In genomic region chr7:20244334-20244733, GRCh38 we compare ENCODE assay signal across 15 cellular contexts. TPM values are rescaled to one million over a fixed set of nuclear protein-coding genes. Genes with fewer than 3 reads are reported as not detected.
DNase-seq lines count a peak whose midpoint lies in the region; ATAC-seq, FAIRE-seq and TF ChIP-seq lines count a peak whose summit lies in the region.
"Had no signal": no experiment of that assay in that cellular context is flagged by ENCODE, and none has a peak within 500 bp of the region (broad histone marks: within the 10 kb centered on the region; RNA-seq: fewer than 3 reads in every experiment).

No MANE protein-coding gene starts in this region.

- H2BK15ac ChIP-seq in mesenchymal stem cell (ENCODE audit: low read depth, poor library complexity, severe bottlenecking) = no peak overlapping the region

- no peak overlapping the region for H4K8ac ChIP-seq in mesenchymal stem cell (ENCODE audit: low read length)

- peak overlapping the region in 4 of 5 donors; percentile 20 to 40 (median 37) for H3K27ac ChIP-seq in adrenal gland
- H3K27ac ChIP-seq in heart left ventricle = peak overlapping the region in 2 of 12 donors; percentile 9 to 22
- no peak overlapping the region for H3K27ac ChIP-seq in mesenchymal stem cell (ENCODE audit: low read length, poor library complexity, severe bottlenecking)

- H3K4me3 ChIP-seq in adrenal gland = no peak overlapping the region
- H3K4me3 ChIP-seq in heart left ventricle = no peak overlapping the region
- no peak overlapping the region for H3K4me3 ChIP-seq in mesenchymal stem cell (ENCODE audit: insufficient read depth in 1 of 2, low read depth in 1 of 2, low read length in 2 of 2)
- H3K4me3 ChIP-seq: K562, MG63 had no signal

- H3K14ac ChIP-seq in mesenchymal stem cell (ENCODE audit: low read length in 2 of 2) = no peak overlapping the region

- no peaks in the 10 kb centered on the region for H3K36me3 ChIP-seq in adrenal gland (replicated peaks in 1 of 2)
- no peaks in the 10 kb centered on the region for H3K36me3 ChIP-seq in heart left ventricle
- H3K36me3 ChIP-seq in mesenchymal stem cell (ENCODE audit: control insufficient read depth in 1 of 2, insufficient read depth in 2 of 2, low read depth in 1 of 2, low read length in 2 of 2) = no peaks in the 10 kb centered on the region
- H3K36me3 ChIP-seq: MG63 had no signal

- peak overlapping the region; percentile 26 for H3K9ac ChIP-seq in mesenchymal stem cell (ENCODE audit: low read length)

- H2AK5ac ChIP-seq in mesenchymal stem cell (ENCODE audit: low read length, severe bottlenecking) = no peak overlapping the region

- H2AFZ ChIP-seq in mesenchymal stem cell (ENCODE audit: low read depth, low read length) = no peak overlapping the region

- H3K23ac ChIP-seq in mesenchymal stem cell (ENCODE audit: low read length in 2 of 2) = no peak overlapping the region

- H3K9me3 ChIP-seq in adrenal gland (replicated peaks in 1 of 3) (no peaks in the 10 kb centered on the region), heart left ventricle (no peaks in the 10 kb centered on the region), mesenchymal stem cell (ENCODE audit: control insufficient read depth, low read length) (no peaks in the 10 kb centered on the region)
- H3K9me3 ChIP-seq: MG63 had no signal

- H3K4ac ChIP-seq in mesenchymal stem cell (ENCODE audit: low read depth in 1 of 2, low read length in 2 of 2) = no peak overlapping the region

- H2BK5ac ChIP-seq in mesenchymal stem cell (ENCODE audit: low read depth, low read length, poor library complexity, severe bottlenecking) = no peak overlapping the region

- no peak overlapping the region for H2BK12ac ChIP-seq in mesenchymal stem cell (ENCODE audit: low read length in 2 of 2)

- DNase-seq in GM19239 (ENCODE audit: insufficient read length, low spot score) (no peak), adrenal gland (peak in 1 of 7 donors; percentile 24), heart left ventricle (no peak), mesenchymal stem cell (no peak), anterior cingulate cortex (lab: John Stamatoyannopoulos, UW) (no peak), NCI-H524 (lab: John Stamatoyannopoulos, UW) (no peak), OCI-M2 (lab: John Stamatoyannopoulos, UW; ENCODE audit: unreplicated experiment) (no peak)
- DNase-seq: DMS79, H9, HFFc6, MG63, NCI-H1417 treated with DMSO at 0.1 percent for 48 hours, NCI-H1930 had no signal

- WGBS in adrenal gland, 4 donors = 27 to 41% (median 35%) methylated on average over 1 of the region's 1 CpG
- 52 to 76% (median 63%) methylated on average over 1 of the region's 1 CpG for WGBS in heart left ventricle, 4 donors
- WGBS in mesenchymal stem cell = 50% methylated on average over 1 of the region's 1 CpG

- H3K79me1 ChIP-seq in mesenchymal stem cell (replicated peaks; ENCODE audit: low read length, poor library complexity, severe bottlenecking) = no peaks in the 10 kb centered on the region

- H2BK120ac ChIP-seq in mesenchymal stem cell (ENCODE audit: low read depth, low read length) = no peak overlapping the region

- H4K91ac ChIP-seq in mesenchymal stem cell (ENCODE audit: low read length) = no peak overlapping the region

- peak; percentile 66 for FAIRE-seq in GM19239 (lab: Jason Lieb, UNC)
- FAIRE-seq: A204.1, K562 had no signal

- no peaks in the 10 kb centered on the region for H3K27me3 ChIP-seq in adrenal gland
- no peaks in the 10 kb centered on the region for H3K27me3 ChIP-seq in heart left ventricle
- no peaks in the 10 kb centered on the region for H3K27me3 ChIP-seq in mesenchymal stem cell (ENCODE audit: control insufficient read depth in 1 of 2, insufficient read depth in 1 of 2, low read length in 2 of 2)
- H3K27me3 ChIP-seq: MG63 had no signal

- TF ChIP-seq CTCF in adrenal gland (IDR thresholded peaks at IDR 0.05) = no peak
- no peak for TF ChIP-seq CTCF in heart left ventricle (IDR thresholded peaks at IDR 0.05)

- TF ChIP-seq POLR2A in adrenal gland (IDR thresholded peaks at IDR 0.05) (no peak), heart left ventricle (IDR thresholded peaks at IDR 0.05) (no peak)

- no peak overlapping the region for H3K4me2 ChIP-seq in mesenchymal stem cell (ENCODE audit: low read length, poor library complexity, severe bottlenecking)

- intact Hi-C loops in adrenal gland (cut with DNase I) = no loop called here
- intact Hi-C loops in heart left ventricle (cut with DNase I) = no loop called here

- H3K4me1 ChIP-seq in adrenal gland (replicated peaks in 1 of 2) (peaks cover 10 to 14% of the 10 kb centered on the region in 2 donors), heart left ventricle (peaks cover 0 to 18% (median 0%) of the 10 kb centered on the region in 12 donors), mesenchymal stem cell (ENCODE audit: control insufficient read depth, insufficient read depth, low read depth, low read length) (peaks cover 2% of the 10 kb centered on the region)

- no peak overlapping the region for H3K18ac ChIP-seq in mesenchymal stem cell (ENCODE audit: low read depth in 1 of 2, low read length in 2 of 2)

- ATAC-seq in heart left ventricle = peak in 3 of 4 donors; percentile 32 to 88 (median 61)
- ATAC-seq: K562 had no signal

RNA-seq across cellular contexts. Expression of gene MACC1, which starts 27.1 kb away (rescaled TPM):
- total RNA-seq in adrenal gland = 1 to 10 TPM in 7 of 8 donors, under 1 TPM in 1; 0.95 to 9.8 (median 4.7) TPM
- 1 to 10 TPM in 2 of 3 donors, under 1 TPM in 1; 0.35 to 1.3 (median 1.3) TPM for polyA plus RNA-seq in adrenal gland
- total RNA-seq in heart left ventricle = 1 to 10 TPM in 1 of 9 donors, under 1 TPM in 5, not detected in 3; 0.05 to 1.3 (median 0.12) TPM
- under 1 TPM in 1 of 2 donors, not detected in 1; under 0.01 TPM for polyA plus RNA-seq in heart left ventricle
- under 0.01 TPM for polyA plus RNA-seq in mesenchymal stem cell (2013, experiment 1 of 2)
- not detected for polyA plus RNA-seq in mesenchymal stem cell (2013, experiment 2 of 2)
- total RNA-seq: HFFc6 had no signal
